In the genomic region with DNA sequence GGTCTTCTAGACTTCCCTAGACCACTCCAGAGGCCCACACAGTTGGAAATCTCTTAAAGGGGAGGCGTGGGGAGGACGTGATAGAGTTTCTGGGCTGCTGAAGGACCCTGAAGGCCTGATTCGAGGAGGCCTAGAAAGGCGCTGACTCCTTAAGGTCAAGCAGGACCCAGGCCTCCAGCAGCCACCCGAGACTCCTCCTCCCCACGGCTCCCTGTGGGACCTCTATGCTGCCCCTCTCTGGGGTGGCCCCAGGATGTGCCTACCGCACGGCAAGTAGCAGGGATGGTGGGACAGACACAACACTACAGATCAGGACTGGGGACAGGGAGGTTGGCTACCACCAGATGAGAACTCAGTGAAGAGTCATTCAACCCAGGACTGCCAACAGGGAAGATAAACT, we compare ENCODE assay signal across 30 cellular contexts.
"Had no signal": no experiment of that assay in that cellular context is flagged by ENCODE, and none has a peak within 500 bp of the region (broad histone marks: within the 10 kb centered on the region; RNA-seq: fewer than 3 reads in every experiment).

No MANE protein-coding gene starts in this region.

- H3K36me3 Mint-ChIP-seq: activated CD4-positive, alpha-beta memory T cell treated with anti-CD3 and anti-CD28 coated beads for 36 hours; activated CD8-positive, alpha-beta memory T cell treated with anti-CD3 and anti-CD28 coated beads, Interleukin-2, amount 10 ng/mL, durations not matched to agents 7 days and 5 days; activated naive CD4-positive, alpha-beta T cell treated with anti-CD3 and anti-CD28 coated beads, Interleukin-2, amount 10 ng/mL, durations not matched to agents 7 days and 5 days; activated naive CD4-positive, alpha-beta T cell treated with anti-CD3 and anti-CD28 coated beads, Interleukin-2, amount 50 U/mL, for 72 hours; activated naive CD8-positive, alpha-beta T cell treated with anti-CD3 and anti-CD28 coated beads, Interleukin-2, amount 10 ng/mL, durations not matched to agents 7 days and 5 days; brain had no signal

- FAIRE-seq: colon had no signal

- H3K27ac Mint-ChIP-seq: activated CD4-positive, alpha-beta memory T cell treated with anti-CD3 and anti-CD28 coated beads for 36 hours; activated CD4-positive, alpha-beta T cell treated with anti-CD3 and anti-CD28 coated beads for 36 hours; activated CD4-positive, alpha-beta T cell treated with anti-CD3 and anti-CD28 coated beads, Interleukin-2, amount 10 ng/mL, durations not matched to agents 24 days and 14 days; activated CD8-positive, alpha-beta memory T cell treated with anti-CD3 and anti-CD28 coated beads, Interleukin-2, amount 10 ng/mL, durations not matched to agents 7 days and 5 days; activated CD8-positive, alpha-beta T cell treated with anti-CD3 and anti-CD28 coated beads, Interleukin-2, amount 10 ng/mL, durations not matched to agents 7 days and 5 days; activated naive CD4-positive, alpha-beta T cell treated with anti-CD3 and anti-CD28 coated beads, Interleukin-2, amount 10 ng/mL, durations not matched to agents 7 days and 5 days; activated naive CD4-positive, alpha-beta T cell treated with anti-CD3 and anti-CD28 coated beads, Interleukin-2, amount 50 U/mL, for 72 hours; activated naive CD8-positive, alpha-beta T cell treated with anti-CD3 and anti-CD28 coated beads, Interleukin-2, amount 10 ng/mL, durations not matched to agents 7 days and 5 days; effector memory CD8-positive, alpha-beta T cell had no signal

- H3K27me3 ChIP-seq: ascending aorta, breast epithelium, gastrocnemius medialis had no signal

- H3K4me1 Mint-ChIP-seq: activated CD4-positive, alpha-beta T cell treated with anti-CD3 and anti-CD28 coated beads for 36 hours; activated naive CD4-positive, alpha-beta T cell treated with anti-CD3 and anti-CD28 coated beads, Interleukin-2, amount 10 ng/mL, durations not matched to agents 7 days and 5 days had no signal

- H3K9me3 ChIP-seq: ascending aorta, breast epithelium, esophagus muscularis mucosa, gastrocnemius medialis had no signal

- H3K4me3 ChIP-seq: ascending aorta, breast epithelium, esophagus muscularis mucosa, gastrocnemius medialis had no signal

- DNase-seq: activated CD4-positive, alpha-beta memory T cell treated with anti-CD3 and anti-CD28 coated beads for 36 hours; activated CD4-positive, alpha-beta T cell treated with anti-CD3 and anti-CD28 coated beads for 36 hours; activated CD4-positive, alpha-beta T cell treated with anti-CD3 and anti-CD28 coated beads, Interleukin-2, amount 10 ng/mL, durations not matched to agents 24 days and 14 days; activated CD4-positive, CD25-positive, alpha-beta regulatory T cell; activated CD4-positive, CD25-positive, alpha-beta regulatory T cell treated with anti-CD3 and anti-CD28 coated beads, Interleukin-2, amount 50 U/mL, for 72 hours; activated CD8-positive, alpha-beta memory T cell treated with anti-CD3 and anti-CD28 coated beads, Interleukin-2, amount 10 ng/mL, durations not matched to agents 7 days and 5 days; activated CD8-positive, alpha-beta memory T cell treated with anti-CD3 and anti-CD28 coated beads, Interleukin-2, amount 50 U/mL, for 4 hours; activated CD8-positive, alpha-beta T cell treated with anti-CD3 and anti-CD28 coated beads, Interleukin-2, amount 10 ng/mL, durations not matched to agents 7 days and 5 days; activated gamma-delta T cell; activated naive CD4-positive, alpha-beta T cell; activated naive CD4-positive, alpha-beta T cell treated with anti-CD3 and anti-CD28 coated beads, Interleukin-2, amount 10 ng/mL, durations not matched to agents 7 days and 5 days; activated naive CD8-positive, alpha-beta T cell treated with anti-CD3 and anti-CD28 coated beads, Interleukin-2, amount 10 ng/mL, durations not matched to agents 7 days and 5 days; activated T-cell treated with anti-CD3 and anti-CD28 coated beads, Interleukin-2, amount 50 U/mL, for 1 hour; activated T-cell treated with anti-CD3 and anti-CD28 coated beads, Interleukin-2, amount 50 U/mL, for 48 hours; cortex of kidney; dermis blood vessel endothelial cell; effector CD4-positive, alpha-beta T cell; effector memory CD8-positive, alpha-beta T cell; erythroblast; foreskin keratinocyte; gastrocnemius medialis; glutamatergic neuron; T-helper 2 cell had no signal

- H3K4me3 Mint-ChIP-seq: activated CD4-positive, alpha-beta memory T cell treated with anti-CD3 and anti-CD28 coated beads for 36 hours; activated CD4-positive, alpha-beta T cell treated with anti-CD3 and anti-CD28 coated beads for 36 hours; activated CD4-positive, alpha-beta T cell treated with anti-CD3 and anti-CD28 coated beads, Interleukin-2, amount 10 ng/mL, durations not matched to agents 24 days and 14 days; activated CD8-positive, alpha-beta memory T cell treated with anti-CD3 and anti-CD28 coated beads, Interleukin-2, amount 10 ng/mL, durations not matched to agents 7 days and 5 days; activated CD8-positive, alpha-beta T cell treated with anti-CD3 and anti-CD28 coated beads, Interleukin-2, amount 10 ng/mL, durations not matched to agents 7 days and 5 days; activated naive CD4-positive, alpha-beta T cell treated with anti-CD3 and anti-CD28 coated beads, Interleukin-2, amount 10 ng/mL, durations not matched to agents 7 days and 5 days; activated naive CD8-positive, alpha-beta T cell treated with anti-CD3 and anti-CD28 coated beads, Interleukin-2, amount 10 ng/mL, durations not matched to agents 7 days and 5 days; brain; central memory CD8-positive, alpha-beta T cell; effector memory CD8-positive, alpha-beta T cell had no signal

- H3K4me1 ChIP-seq: ascending aorta, breast epithelium, esophagus muscularis mucosa, foreskin keratinocyte, gastrocnemius medialis had no signal

- ATAC-seq: activated CD4-positive, alpha-beta T cell treated with anti-CD3 and anti-CD28 coated beads for 36 hours; activated CD8-positive, alpha-beta memory T cell treated with anti-CD3 and anti-CD28 coated beads, Interleukin-2, amount 10 ng/mL, durations not matched to agents 7 days and 5 days; activated CD8-positive, alpha-beta T cell treated with anti-CD3 and anti-CD28 coated beads, Interleukin-2, amount 10 ng/mL, durations not matched to agents 7 days and 5 days; activated naive CD4-positive, alpha-beta T cell treated with anti-CD3 and anti-CD28 coated beads, Interleukin-2, amount 50 U/mL, for 72 hours; effector memory CD8-positive, alpha-beta T cell; foreskin keratinocyte; gastrocnemius medialis had no signal

- H3K27ac ChIP-seq: ascending aorta, breast epithelium, esophagus muscularis mucosa, foreskin keratinocyte, gastrocnemius medialis had no signal

- H3K36me3 ChIP-seq: ascending aorta, breast epithelium, esophagus muscularis mucosa, gastrocnemius medialis had no signal

- H3K9me3 Mint-ChIP-seq: activated CD4-positive, alpha-beta memory T cell treated with anti-CD3 and anti-CD28 coated beads for 36 hours; activated CD4-positive, alpha-beta T cell treated with anti-CD3 and anti-CD28 coated beads, Interleukin-2, amount 10 ng/mL, durations not matched to agents 24 days and 14 days; activated naive CD4-positive, alpha-beta T cell treated with anti-CD3 and anti-CD28 coated beads, Interleukin-2, amount 10 ng/mL, durations not matched to agents 7 days and 5 days; activated naive CD4-positive, alpha-beta T cell treated with anti-CD3 and anti-CD28 coated beads, Interleukin-2, amount 50 U/mL, for 72 hours; activated naive CD8-positive, alpha-beta T cell treated with anti-CD3 and anti-CD28 coated beads, Interleukin-2, amount 10 ng/mL, durations not matched to agents 7 days and 5 days; brain; central memory CD8-positive, alpha-beta T cell; effector memory CD8-positive, alpha-beta T cell had no signal
